ENCODE assay signal across 1 cellular context in the genomic region with DNA sequence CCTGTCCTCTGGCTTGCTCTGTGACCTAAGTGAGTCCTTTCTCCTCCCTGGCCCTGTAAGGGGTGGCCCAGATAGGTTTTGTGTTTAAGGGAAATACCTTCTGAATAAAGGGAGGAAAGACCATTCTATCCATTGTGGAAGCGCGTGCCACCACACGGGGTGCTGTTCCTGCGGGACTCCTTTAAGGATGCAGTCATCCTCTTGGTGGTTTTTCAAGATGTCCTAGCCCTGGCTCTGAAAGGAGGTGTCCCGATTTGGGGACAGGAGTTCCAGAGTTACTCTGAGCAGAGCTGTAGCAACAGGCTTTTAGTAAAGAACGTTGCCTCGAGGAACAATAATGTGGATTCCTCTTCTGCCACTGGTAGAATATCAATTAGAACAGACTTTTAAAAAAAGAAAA.
TF ChIP-seq lines count a peak whose summit lies in the region.

No MANE protein-coding gene starts in this region.

TF ChIP-seq in K562, 482 proteins besides CTCF, POLR2A, EP300 and RAD21 (continued from another document and continues in another):
- no peak for TF ChIP-seq ZBTB11 (CRISPR knock-in tag; IDR thresholded peaks at IDR 0.05)
- no peak for TF ChIP-seq HDAC3 (IDR thresholded peaks at IDR 0.05; ENCODE audit: borderline replicate concordance, partially characterized antibody)
- no peak for TF ChIP-seq HDGF (IDR thresholded peaks at IDR 0.05)
- TF ChIP-seq, protein P1, sequence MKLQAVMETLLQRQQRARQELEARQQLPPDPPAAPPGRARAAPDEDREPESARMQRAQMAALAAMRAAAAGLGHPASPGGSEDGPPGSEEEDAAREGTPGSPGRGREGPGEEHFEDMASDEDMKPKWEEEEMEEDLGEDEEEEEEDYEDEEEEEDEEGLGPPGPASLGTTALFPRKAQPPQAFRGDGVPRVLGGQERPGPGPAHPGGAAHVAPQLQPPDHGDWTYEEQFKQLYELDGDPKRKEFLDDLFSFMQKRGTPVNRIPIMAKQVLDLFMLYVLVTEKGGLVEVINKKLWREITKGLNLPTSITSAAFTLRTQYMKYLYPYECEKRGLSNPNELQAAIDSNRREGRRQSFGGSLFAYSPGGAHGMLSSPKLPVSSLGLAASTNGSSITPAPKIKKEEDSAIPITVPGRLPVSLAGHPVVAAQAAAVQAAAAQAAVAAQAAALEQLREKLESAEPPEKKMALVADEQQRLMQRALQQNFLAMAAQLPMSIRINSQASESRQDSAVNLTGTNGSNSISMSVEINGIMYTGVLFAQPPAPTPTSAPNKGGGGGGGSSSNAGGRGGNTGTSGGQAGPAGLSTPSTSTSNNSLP (IDR thresholded peaks at IDR 0.05; ENCODE audit: borderline replicate concordance, low read depth, low read length): no peak
- TF ChIP-seq, protein P2, sequence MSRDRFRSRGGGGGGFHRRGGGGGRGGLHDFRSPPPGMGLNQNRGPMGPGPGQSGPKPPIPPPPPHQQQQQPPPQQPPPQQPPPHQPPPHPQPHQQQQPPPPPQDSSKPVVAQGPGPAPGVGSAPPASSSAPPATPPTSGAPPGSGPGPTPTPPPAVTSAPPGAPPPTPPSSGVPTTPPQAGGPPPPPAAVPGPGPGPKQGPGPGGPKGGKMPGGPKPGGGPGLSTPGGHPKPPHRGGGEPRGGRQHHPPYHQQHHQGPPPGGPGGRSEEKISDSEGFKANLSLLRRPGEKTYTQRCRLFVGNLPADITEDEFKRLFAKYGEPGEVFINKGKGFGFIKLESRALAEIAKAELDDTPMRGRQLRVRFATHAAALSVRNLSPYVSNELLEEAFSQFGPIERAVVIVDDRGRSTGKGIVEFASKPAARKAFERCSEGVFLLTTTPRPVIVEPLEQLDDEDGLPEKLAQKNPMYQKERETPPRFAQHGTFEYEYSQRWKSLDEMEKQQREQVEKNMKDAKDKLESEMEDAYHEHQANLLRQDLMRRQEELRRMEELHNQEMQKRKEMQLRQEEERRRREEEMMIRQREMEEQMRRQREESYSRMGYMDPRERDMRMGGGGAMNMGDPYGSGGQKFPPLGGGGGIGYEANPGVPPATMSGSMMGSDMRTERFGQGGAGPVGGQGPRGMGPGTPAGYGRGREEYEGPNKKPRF (IDR thresholded peaks at IDR 0.05; ENCODE audit: low read depth, low read length): no peak
- TF ChIP-seq, protein P3, sequence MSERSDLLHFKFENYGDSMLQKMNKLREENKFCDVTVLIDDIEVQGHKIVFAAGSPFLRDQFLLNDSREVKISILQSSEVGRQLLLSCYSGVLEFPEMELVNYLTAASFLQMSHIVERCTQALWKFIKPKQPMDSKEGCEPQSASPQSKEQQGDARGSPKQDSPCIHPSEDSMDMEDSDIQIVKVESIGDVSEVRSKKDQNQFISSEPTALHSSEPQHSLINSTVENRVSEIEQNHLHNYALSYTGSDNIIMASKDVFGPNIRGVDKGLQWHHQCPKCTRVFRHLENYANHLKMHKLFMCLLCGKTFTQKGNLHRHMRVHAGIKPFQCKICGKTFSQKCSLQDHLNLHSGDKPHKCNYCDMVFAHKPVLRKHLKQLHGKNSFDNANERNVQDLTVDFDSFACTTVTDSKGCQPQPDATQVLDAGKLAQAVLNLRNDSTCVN (CRISPR knock-in tag; IDR thresholded peaks at IDR 0.05): no peak
- TF ChIP-seq THRA (IDR thresholded peaks at IDR 0.05): no peak
- no peak for TF ChIP-seq FOS (IDR thresholded peaks at IDR 0.05; ENCODE audit: extremely low read depth, insufficient read length)
- TF ChIP-seq, protein P4, sequence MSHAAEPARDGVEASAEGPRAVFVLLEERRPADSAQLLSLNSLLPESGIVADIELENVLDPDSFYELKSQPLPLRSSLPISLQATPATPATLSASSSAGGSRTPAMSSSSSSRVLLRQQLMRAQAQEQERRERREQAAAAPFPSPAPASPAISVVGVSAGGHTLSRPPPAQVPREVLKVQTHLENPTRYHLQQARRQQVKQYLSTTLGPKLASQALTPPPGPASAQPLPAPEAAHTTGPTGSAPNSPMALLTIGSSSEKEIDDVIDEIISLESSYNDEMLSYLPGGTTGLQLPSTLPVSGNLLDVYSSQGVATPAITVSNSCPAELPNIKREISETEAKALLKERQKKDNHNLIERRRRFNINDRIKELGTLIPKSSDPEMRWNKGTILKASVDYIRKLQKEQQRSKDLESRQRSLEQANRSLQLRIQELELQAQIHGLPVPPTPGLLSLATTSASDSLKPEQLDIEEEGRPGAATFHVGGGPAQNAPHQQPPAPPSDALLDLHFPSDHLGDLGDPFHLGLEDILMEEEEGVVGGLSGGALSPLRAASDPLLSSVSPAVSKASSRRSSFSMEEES (CRISPR knock-in tag; IDR thresholded peaks at IDR 0.05): no peak
- no peak for TF ChIP-seq ZNF124 (CRISPR knock-in tag; IDR thresholded peaks at IDR 0.05)
- no peak for TF ChIP-seq NUFIP1 (IDR thresholded peaks at IDR 0.05; ENCODE audit: partially characterized antibody)
- TF ChIP-seq ESRRA (IDR thresholded peaks at IDR 0.05; ENCODE audit: borderline replicate concordance, low read depth): no peak
- no peak for TF ChIP-seq HDAC8 (tag; IDR thresholded peaks at IDR 0.05)
- no peak for TF ChIP-seq NR3C1 (CRISPR knock-in tag; IDR thresholded peaks at IDR 0.05)
- no peak for TF ChIP-seq NR1H2 (CRISPR knock-in tag; IDR thresholded peaks at IDR 0.05)
- no peak for TF ChIP-seq HSF4 (CRISPR knock-in tag; IDR thresholded peaks at IDR 0.05; ENCODE audit: borderline replicate concordance)
- no peak for TF ChIP-seq FOXA3 (CRISPR knock-in tag; conservative IDR thresholded peaks at IDR 0.05 in 1 of 2, IDR thresholded peaks at IDR 0.05 in 1 of 2)
- TF ChIP-seq ZNF79 (CRISPR knock-in tag; IDR thresholded peaks at IDR 0.05; ENCODE audit: low read depth): no peak
- no peak for TF ChIP-seq SRSF1 (IDR thresholded peaks at IDR 0.05; ENCODE audit: low read depth, low read length)
- no peak for TF ChIP-seq FIP1L1 (IDR thresholded peaks at IDR 0.05; ENCODE audit: low read depth, low read length, poor library complexity, severe bottlenecking)
- TF ChIP-seq, protein P5, sequence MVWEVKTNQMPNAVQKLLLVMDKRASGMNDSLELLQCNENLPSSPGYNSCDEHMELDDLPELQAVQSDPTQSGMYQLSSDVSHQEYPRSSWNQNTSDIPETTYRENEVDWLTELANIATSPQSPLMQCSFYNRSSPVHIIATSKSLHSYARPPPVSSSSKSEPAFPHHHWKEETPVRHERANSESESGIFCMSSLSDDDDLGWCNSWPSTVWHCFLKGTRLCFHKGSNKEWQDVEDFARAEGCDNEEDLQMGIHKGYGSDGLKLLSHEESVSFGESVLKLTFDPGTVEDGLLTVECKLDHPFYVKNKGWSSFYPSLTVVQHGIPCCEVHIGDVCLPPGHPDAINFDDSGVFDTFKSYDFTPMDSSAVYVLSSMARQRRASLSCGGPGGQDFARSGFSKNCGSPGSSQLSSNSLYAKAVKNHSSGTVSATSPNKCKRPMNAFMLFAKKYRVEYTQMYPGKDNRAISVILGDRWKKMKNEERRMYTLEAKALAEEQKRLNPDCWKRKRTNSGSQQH (CRISPR knock-in tag; IDR thresholded peaks at IDR 0.05): no peak
- TF ChIP-seq ZNF561 (CRISPR knock-in tag; conservative IDR thresholded peaks at IDR 0.05): no peak
- no peak for TF ChIP-seq ZNF263 (CRISPR knock-in tag; IDR thresholded peaks at IDR 0.05; ENCODE audit: borderline replicate concordance)
- TF ChIP-seq HNRNPUL1 (IDR thresholded peaks at IDR 0.05; ENCODE audit: low read length): no peak
- TF ChIP-seq, protein P6, sequence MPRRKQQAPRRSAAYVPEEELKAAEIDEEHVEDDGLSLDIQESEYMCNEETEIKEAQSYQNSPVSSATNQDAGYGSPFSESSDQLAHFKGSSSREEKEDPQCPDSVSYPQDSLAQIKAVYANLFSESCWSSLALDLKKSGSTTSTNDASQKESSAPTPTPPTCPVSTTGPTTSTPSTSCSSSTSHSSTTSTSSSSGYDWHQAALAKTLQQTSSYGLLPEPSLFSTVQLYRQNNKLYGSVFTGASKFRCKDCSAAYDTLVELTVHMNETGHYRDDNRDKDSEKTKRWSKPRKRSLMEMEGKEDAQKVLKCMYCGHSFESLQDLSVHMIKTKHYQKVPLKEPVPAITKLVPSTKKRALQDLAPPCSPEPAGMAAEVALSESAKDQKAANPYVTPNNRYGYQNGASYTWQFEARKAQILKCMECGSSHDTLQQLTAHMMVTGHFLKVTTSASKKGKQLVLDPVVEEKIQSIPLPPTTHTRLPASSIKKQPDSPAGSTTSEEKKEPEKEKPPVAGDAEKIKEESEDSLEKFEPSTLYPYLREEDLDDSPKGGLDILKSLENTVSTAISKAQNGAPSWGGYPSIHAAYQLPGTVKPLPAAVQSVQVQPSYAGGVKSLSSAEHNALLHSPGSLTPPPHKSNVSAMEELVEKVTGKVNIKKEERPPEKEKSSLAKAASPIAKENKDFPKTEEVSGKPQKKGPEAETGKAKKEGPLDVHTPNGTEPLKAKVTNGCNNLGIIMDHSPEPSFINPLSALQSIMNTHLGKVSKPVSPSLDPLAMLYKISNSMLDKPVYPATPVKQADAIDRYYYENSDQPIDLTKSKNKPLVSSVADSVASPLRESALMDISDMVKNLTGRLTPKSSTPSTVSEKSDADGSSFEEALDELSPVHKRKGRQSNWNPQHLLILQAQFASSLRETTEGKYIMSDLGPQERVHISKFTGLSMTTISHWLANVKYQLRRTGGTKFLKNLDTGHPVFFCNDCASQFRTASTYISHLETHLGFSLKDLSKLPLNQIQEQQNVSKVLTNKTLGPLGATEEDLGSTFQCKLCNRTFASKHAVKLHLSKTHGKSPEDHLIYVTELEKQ (CRISPR knock-in tag; IDR thresholded peaks at IDR 0.05): no peak
- TF ChIP-seq, protein P7, sequence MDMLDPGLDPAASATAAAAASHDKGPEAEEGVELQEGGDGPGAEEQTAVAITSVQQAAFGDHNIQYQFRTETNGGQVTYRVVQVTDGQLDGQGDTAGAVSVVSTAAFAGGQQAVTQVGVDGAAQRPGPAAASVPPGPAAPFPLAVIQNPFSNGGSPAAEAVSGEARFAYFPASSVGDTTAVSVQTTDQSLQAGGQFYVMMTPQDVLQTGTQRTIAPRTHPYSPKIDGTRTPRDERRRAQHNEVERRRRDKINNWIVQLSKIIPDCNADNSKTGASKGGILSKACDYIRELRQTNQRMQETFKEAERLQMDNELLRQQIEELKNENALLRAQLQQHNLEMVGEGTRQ (CRISPR knock-in tag; IDR thresholded peaks at IDR 0.05): no peak
- no peak for TF ChIP-seq IRF2 (CRISPR knock-in tag; IDR thresholded peaks at IDR 0.05)
- no peak for TF ChIP-seq CLOCK (CRISPR knock-in tag; IDR thresholded peaks at IDR 0.05; ENCODE audit: borderline replicate concordance)
- no peak for TF ChIP-seq PTRF (tag; IDR thresholded peaks at IDR 0.05)
- peak; percentile 45; the same call in 1 of the 2 replicates for TF ChIP-seq ZNF311 (CRISPR knock-in tag; IDR thresholded peaks at IDR 0.05)
- no peak for TF ChIP-seq CREBBP (IDR thresholded peaks at IDR 0.05; ENCODE audit: low read depth, low read length)
- TF ChIP-seq CBX3 (IDR thresholded peaks at IDR 0.05; ENCODE audit: borderline replicate concordance in 1 of 2, low read length in 2 of 2): no peak
- TF ChIP-seq ZNF140 (CRISPR knock-in tag; IDR thresholded peaks at IDR 0.05): no peak
- TF ChIP-seq MECOM (CRISPR knock-in tag; IDR thresholded peaks at IDR 0.05): peak; percentile 56; the same call in 1 of the 2 replicates
- peak; percentile 60; the same call in 1 of the 2 replicates for TF ChIP-seq KLF13 (tag; IDR thresholded peaks at IDR 0.05; ENCODE audit: borderline replicate concordance, low read depth)
- TF ChIP-seq POLR2G (IDR thresholded peaks at IDR 0.05; ENCODE audit: low read depth, low read length): no peak
- no peak for TF ChIP-seq SMAD2 (IDR thresholded peaks at IDR 0.05; ENCODE audit: low read depth, low read length)
- TF ChIP-seq ARNT (IDR thresholded peaks at IDR 0.05): no peak
